In the genomic region with DNA sequence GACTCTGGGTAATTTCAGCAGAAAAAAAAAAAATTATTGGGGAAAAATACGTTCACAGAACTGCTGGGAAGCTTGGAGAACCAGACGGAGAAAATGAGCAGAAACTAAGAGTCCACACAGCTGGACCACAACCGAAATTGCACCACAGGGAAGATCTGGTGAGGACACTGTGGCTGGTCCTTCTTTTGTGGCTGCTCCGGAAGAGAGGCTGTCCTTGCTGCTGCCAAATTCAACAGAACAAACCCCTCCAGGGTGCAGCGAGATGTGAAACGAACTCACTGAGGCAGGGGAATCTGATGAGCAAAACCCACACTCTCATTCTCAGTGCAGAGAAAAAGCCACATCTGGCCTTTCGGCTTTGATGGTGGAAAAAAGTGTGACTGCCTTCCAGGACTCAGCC, we compare ENCODE assay signal across 23 cellular contexts.
"Had no signal": no experiment of that assay in that cellular context is flagged by ENCODE, and none has a peak within 500 bp of the region (broad histone marks: within the 10 kb centered on the region; RNA-seq: fewer than 3 reads in every experiment).

No MANE protein-coding gene starts in this region.

- H3K9me3 ChIP-seq: colonic mucosa, testis had no signal

- H3K4me1 ChIP-seq: colonic mucosa, esophagus muscularis mucosa, gastroesophageal sphincter, heart left ventricle, parathyroid adenoma, sigmoid colon, stomach, testis, tibial nerve, upper lobe of left lung had no signal

- DNase-seq: colonic mucosa; dermis blood vessel endothelial cell; effector memory CD4-positive, alpha-beta T cell; heart left ventricle; kidney; natural killer cell; sigmoid colon; stimulated activated CD4-positive, alpha-beta T cell treated with anti-CD3 and anti-CD28 coated beads, Interleukin-2, amount 100 ng/mL, for 24 hours; stimulated activated CD4-positive, alpha-beta T cell treated with anti-CD3 and anti-CD28 coated beads, Interleukin-4, amount 100 ng/mL, for 24 hours; stimulated activated naive CD4-positive, alpha-beta T cell treated with Interleukin-2 at 50 U/mL for 16 hours; stomach; testis; upper lobe of left lung had no signal

- H3K36me3 ChIP-seq: colonic mucosa, esophagus muscularis mucosa, gastroesophageal sphincter, heart left ventricle, neutrophil, sigmoid colon, stomach, tibial nerve, upper lobe of left lung had no signal

- ATAC-seq: foreskin keratinocyte; gastroesophageal sphincter; heart left ventricle; left lobe of liver; natural killer cell; stimulated activated effector memory CD8-positive, alpha-beta T cell treated with anti-CD3 and anti-CD28 coated beads, Interleukin-12 subunit alpha, Interleukin-12 subunit beta, amount 100 ng/mL, for 72 hours had no signal

- H3K4me3 ChIP-seq: colonic mucosa, esophagus muscularis mucosa, gastroesophageal sphincter, heart left ventricle, hepatocyte, lung, sigmoid colon, stomach, testis, tibial nerve, upper lobe of left lung had no signal

- H3K27me3 ChIP-seq: colonic mucosa, esophagus muscularis mucosa, foreskin keratinocyte, gastroesophageal sphincter, heart left ventricle, hepatocyte, neutrophil, sigmoid colon, stomach, testis, tibial nerve, upper lobe of left lung had no signal
